14 cellular contexts compared by ENCODE assay signal in genomic region chr9:97578846-97579245, GRCh38.
"Had no signal": no experiment of that assay in that cellular context is flagged by ENCODE, and none has a peak within 500 bp of the region (broad histone marks: within the 10 kb centered on the region; RNA-seq: fewer than 3 reads in every experiment).

No MANE protein-coding gene starts in this region.

- H3K9ac ChIP-seq: parathyroid adenoma had no signal

- H3K9me3 ChIP-seq: neutrophil, transverse colon had no signal

- H3K27me3 ChIP-seq: foreskin keratinocyte, transverse colon had no signal

- H3K36me3 ChIP-seq: neutrophil, transverse colon had no signal

- H3K4me1 ChIP-seq: foreskin keratinocyte, parathyroid adenoma, transverse colon had no signal

- H3K27ac ChIP-seq: foreskin keratinocyte, neutrophil, parathyroid adenoma, transverse colon had no signal

- H2AFZ ChIP-seq: parathyroid adenoma had no signal

- H3K79me2 ChIP-seq: parathyroid adenoma had no signal

- ATAC-seq: activated CD8-positive, alpha-beta memory T cell treated with anti-CD3 and anti-CD28 coated beads, Interleukin-2, amount 10 ng/mL, durations not matched to agents 7 days and 5 days; effector memory CD8-positive, alpha-beta T cell; foreskin keratinocyte; natural killer cell treated with Interleukin-12 subunit alpha and Interleukin-12 subunit beta and Interleukin-15 and Interleukin-18, amount 100 ng/mL, for 72 hours; stimulated activated naive CD8-positive, alpha-beta T cell treated with anti-CD3 and anti-CD28 coated beads, Interleukin-15, Interleukin-2, amounts not matched to agents 100 U/mL and 50 U/mL, for 24 hours had no signal

- H3K4me3 ChIP-seq: transverse colon had no signal

- DNase-seq: activated CD4-positive, alpha-beta memory T cell treated with anti-CD3 and anti-CD28 coated beads, Interleukin-2, amount 10 ng/mL, durations not matched to agents 7 days and 5 days; activated CD4-positive, alpha-beta T cell treated with anti-CD3 and anti-CD28 coated beads for 48 hours; activated CD4-positive, CD25-positive, alpha-beta regulatory T cell; activated CD8-positive, alpha-beta memory T cell treated with anti-CD3 and anti-CD28 coated beads, Interleukin-2, amount 10 ng/mL, durations not matched to agents 7 days and 5 days; effector memory CD8-positive, alpha-beta T cell; foreskin keratinocyte; glutamatergic neuron; hypothalamus; stimulated activated CD4-positive, alpha-beta T cell treated with anti-CD3 and anti-CD28 coated beads, Interleukin-2, amount 100 ng/mL, for 24 hours; stimulated activated naive CD8-positive, alpha-beta T cell treated with anti-CD3 and anti-CD28 coated beads, Interleukin-15, Interleukin-2, amounts not matched to agents 100 U/mL and 50 U/mL, for 24 hours had no signal
